1 cellular context compared by ENCODE assay signal in genomic region chr9:113633782-113634596, GRCh38.
A peak's percentile ranks its signal among the peaks of the same experiment; 100 is the strongest.
TF ChIP-seq lines count a peak whose summit lies in the region.

No MANE protein-coding gene starts in this region.

TF ChIP-seq in HepG2, 621 proteins besides CTCF, POLR2A, EP300 and RAD21 (continued from another document):
- TF ChIP-seq, protein P1, sequence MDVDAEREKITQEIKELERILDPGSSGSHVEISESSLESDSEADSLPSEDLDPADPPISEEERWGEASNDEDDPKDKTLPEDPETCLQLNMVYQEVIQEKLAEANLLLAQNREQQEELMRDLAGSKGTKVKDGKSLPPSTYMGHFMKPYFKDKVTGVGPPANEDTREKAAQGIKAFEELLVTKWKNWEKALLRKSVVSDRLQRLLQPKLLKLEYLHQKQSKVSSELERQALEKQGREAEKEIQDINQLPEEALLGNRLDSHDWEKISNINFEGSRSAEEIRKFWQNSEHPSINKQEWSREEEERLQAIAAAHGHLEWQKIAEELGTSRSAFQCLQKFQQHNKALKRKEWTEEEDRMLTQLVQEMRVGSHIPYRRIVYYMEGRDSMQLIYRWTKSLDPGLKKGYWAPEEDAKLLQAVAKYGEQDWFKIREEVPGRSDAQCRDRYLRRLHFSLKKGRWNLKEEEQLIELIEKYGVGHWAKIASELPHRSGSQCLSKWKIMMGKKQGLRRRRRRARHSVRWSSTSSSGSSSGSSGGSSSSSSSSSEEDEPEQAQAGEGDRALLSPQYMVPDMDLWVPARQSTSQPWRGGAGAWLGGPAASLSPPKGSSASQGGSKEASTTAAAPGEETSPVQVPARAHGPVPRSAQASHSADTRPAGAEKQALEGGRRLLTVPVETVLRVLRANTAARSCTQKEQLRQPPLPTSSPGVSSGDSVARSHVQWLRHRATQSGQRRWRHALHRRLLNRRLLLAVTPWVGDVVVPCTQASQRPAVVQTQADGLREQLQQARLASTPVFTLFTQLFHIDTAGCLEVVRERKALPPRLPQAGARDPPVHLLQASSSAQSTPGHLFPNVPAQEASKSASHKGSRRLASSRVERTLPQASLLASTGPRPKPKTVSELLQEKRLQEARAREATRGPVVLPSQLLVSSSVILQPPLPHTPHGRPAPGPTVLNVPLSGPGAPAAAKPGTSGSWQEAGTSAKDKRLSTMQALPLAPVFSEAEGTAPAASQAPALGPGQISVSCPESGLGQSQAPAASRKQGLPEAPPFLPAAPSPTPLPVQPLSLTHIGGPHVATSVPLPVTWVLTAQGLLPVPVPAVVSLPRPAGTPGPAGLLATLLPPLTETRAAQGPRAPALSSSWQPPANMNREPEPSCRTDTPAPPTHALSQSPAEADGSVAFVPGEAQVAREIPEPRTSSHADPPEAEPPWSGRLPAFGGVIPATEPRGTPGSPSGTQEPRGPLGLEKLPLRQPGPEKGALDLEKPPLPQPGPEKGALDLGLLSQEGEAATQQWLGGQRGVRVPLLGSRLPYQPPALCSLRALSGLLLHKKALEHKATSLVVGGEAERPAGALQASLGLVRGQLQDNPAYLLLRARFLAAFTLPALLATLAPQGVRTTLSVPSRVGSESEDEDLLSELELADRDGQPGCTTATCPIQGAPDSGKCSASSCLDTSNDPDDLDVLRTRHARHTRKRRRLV (CRISPR knock-in tag; IDR thresholded peaks at IDR 0.05), result no peak
- TF ChIP-seq SALL1 (CRISPR knock-in tag; IDR thresholded peaks at IDR 0.05) (peak; percentile 59), ZNF615 (CRISPR knock-in tag; IDR thresholded peaks at IDR 0.05; ENCODE audit: borderline replicate concordance) (no peak), SNRNP70 (IDR thresholded peaks at IDR 0.05; ENCODE audit: low read depth, low read length) (no peak), LCORL (IDR thresholded peaks at IDR 0.05) (no peak), LCORL (CRISPR knock-in tag; IDR thresholded peaks at IDR 0.05) (peak; percentile 54; the same call in 1 of the 2 replicates), SMYD3 (CRISPR knock-in tag; IDR thresholded peaks at IDR 0.05) (no peak), E2F2 (CRISPR knock-in tag; IDR thresholded peaks at IDR 0.05; ENCODE audit: borderline replicate concordance) (no peak), SPEN (CRISPR knock-in tag; IDR thresholded peaks at IDR 0.05; ENCODE audit: low read depth) (no peak)
